1 cellular context compared by ENCODE assay signal in genomic region chr20:1389703-1390385, GRCh38.
TF ChIP-seq lines count a peak whose summit lies in the region.

No MANE protein-coding gene starts in this region.

TF ChIP-seq in GM23338, 12 proteins besides CTCF, POLR2A, EP300 and RAD21 (continued from another document):
- TF ChIP-seq, protein P1, sequence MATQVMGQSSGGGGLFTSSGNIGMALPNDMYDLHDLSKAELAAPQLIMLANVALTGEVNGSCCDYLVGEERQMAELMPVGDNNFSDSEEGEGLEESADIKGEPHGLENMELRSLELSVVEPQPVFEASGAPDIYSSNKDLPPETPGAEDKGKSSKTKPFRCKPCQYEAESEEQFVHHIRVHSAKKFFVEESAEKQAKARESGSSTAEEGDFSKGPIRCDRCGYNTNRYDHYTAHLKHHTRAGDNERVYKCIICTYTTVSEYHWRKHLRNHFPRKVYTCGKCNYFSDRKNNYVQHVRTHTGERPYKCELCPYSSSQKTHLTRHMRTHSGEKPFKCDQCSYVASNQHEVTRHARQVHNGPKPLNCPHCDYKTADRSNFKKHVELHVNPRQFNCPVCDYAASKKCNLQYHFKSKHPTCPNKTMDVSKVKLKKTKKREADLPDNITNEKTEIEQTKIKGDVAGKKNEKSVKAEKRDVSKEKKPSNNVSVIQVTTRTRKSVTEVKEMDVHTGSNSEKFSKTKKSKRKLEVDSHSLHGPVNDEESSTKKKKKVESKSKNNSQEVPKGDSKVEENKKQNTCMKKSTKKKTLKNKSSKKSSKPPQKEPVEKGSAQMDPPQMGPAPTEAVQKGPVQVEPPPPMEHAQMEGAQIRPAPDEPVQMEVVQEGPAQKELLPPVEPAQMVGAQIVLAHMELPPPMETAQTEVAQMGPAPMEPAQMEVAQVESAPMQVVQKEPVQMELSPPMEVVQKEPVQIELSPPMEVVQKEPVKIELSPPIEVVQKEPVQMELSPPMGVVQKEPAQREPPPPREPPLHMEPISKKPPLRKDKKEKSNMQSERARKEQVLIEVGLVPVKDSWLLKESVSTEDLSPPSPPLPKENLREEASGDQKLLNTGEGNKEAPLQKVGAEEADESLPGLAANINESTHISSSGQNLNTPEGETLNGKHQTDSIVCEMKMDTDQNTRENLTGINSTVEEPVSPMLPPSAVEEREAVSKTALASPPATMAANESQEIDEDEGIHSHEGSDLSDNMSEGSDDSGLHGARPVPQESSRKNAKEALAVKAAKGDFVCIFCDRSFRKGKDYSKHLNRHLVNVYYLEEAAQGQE (IDR thresholded peaks at IDR 0.05; ENCODE audit: unreplicated experiment): no peak
- TF ChIP-seq JUNB (IDR thresholded peaks at IDR 0.05; ENCODE audit: unreplicated experiment) (no peak), ZNF331 (CRISPR knock-in tag; IDR thresholded peaks at IDR 0.05; ENCODE audit: low read depth) (no peak), NANOG (IDR thresholded peaks at IDR 0.05; ENCODE audit: borderline replicate concordance) (no peak)
TF ChIP-seq in GM23338: peak in this region for 0.
